In genomic region chr11:64887234-64887756, GRCh38 we compare ENCODE assay signal across 1 cellular context.
TF ChIP-seq lines count a peak whose summit lies in the region.

No MANE protein-coding gene starts in this region.

TF ChIP-seq in HepG2, 621 proteins besides CTCF, POLR2A, EP300 and RAD21:
- TF ChIP-seq ZNF782 (CRISPR knock-in tag; IDR thresholded peaks at IDR 0.05; ENCODE audit: borderline replicate concordance) (no peak), ZNF740 (CRISPR knock-in tag; IDR thresholded peaks at IDR 0.05) (no peak), ZNF672 (CRISPR knock-in tag; IDR thresholded peaks at IDR 0.05) (peak; percentile 35; the same call in 1 of the 2 replicates), FOXA3 (CRISPR knock-in tag; IDR thresholded peaks at IDR 0.05) (no peak), DZIP1 (CRISPR knock-in tag; IDR thresholded peaks at IDR 0.05) (no peak), KMT2B (CRISPR knock-in tag; IDR thresholded peaks at IDR 0.05) (0 out of 2 replicates have a peak, but pooled peaks have one; percentile 8), JUN (CRISPR knock-in tag; IDR thresholded peaks at IDR 0.05) (no peak), BCL3 (CRISPR knock-in tag; IDR thresholded peaks at IDR 0.05) (no peak)
